In genomic region chr2:44934024-44934423, GRCh38 we compare ENCODE assay signal across 1 cellular context.
TF ChIP-seq lines count a peak whose summit lies in the region.

No MANE protein-coding gene starts in this region.

TF ChIP-seq in H1, 55 proteins besides CTCF, POLR2A, EP300 and RAD21 (continued from another document):
- TF ChIP-seq ATF3 (IDR thresholded peaks at IDR 0.05; ENCODE audit: insufficient read depth, low read depth, low read length) (no peak), CHD7 (IDR thresholded peaks at IDR 0.05; ENCODE audit: insufficient replicate concordance, low read length) (no peak), EGR1 (IDR thresholded peaks at IDR 0.05; ENCODE audit: borderline replicate concordance, low read depth, low read length) (peak; percentile 82), NRF1 (IDR thresholded peaks at IDR 0.05; ENCODE audit: low read depth, low read length) (no peak), SIX5 (IDR thresholded peaks at IDR 0.05; ENCODE audit: low read depth, low read length) (no peak), SRF (IDR thresholded peaks at IDR 0.05; ENCODE audit: low read depth, low read length) (no peak), SUZ12 (IDR thresholded peaks at IDR 0.05; ENCODE audit: low read length) (no peak; the same call in 1 of the 2 replicates), RNF2 (IDR thresholded peaks at IDR 0.05; ENCODE audit: borderline replicate concordance, low read depth, low read length, missing control alignments, poor library complexity, severe bottlenecking) (peak; percentile 32), SAP30 (IDR thresholded peaks at IDR 0.05; ENCODE audit: insufficient read depth, insufficient replicate concordance, low read length) (no peak), CTBP2 (IDR thresholded peaks at IDR 0.05; ENCODE audit: borderline replicate concordance, insufficient read depth, insufficient read length, low read length) (peak; percentile 82), SP1 (IDR thresholded peaks at IDR 0.05; ENCODE audit: low read depth, low read length) (peak; percentile 58; the same call in 1 of the 2 replicates), NANOG (IDR thresholded peaks at IDR 0.05; ENCODE audit: insufficient read depth, low read depth, low read length, poor library complexity, severe bottlenecking) (no peak)
